Comparison of ENCODE assay signal across 18 cellular contexts in genomic region chr4:126247409-126247808, GRCh38.
DNase-seq lines count a peak whose midpoint lies in the region; ATAC-seq, FAIRE-seq and TF ChIP-seq lines count a peak whose summit lies in the region.
"Had no signal": no experiment of that assay in that cellular context is flagged by ENCODE, and none has a peak within 500 bp of the region (broad histone marks: within the 10 kb centered on the region; RNA-seq: fewer than 3 reads in every experiment).

No MANE protein-coding gene starts in this region.

- peak; percentile 63 for ATAC-seq in GM12878
- ATAC-seq: HCT116, HepG2 had no signal

- WGBS in GM12878 (ENCODE audit: insufficient coverage, insufficient replicate concordance, low lambda C conversion rate, missing lambda C conversion rate): 70% methylated on average over 3 of the region's 3 CpGs

- H3K36me3 ChIP-seq in OCI-LY3 (replicated peaks; ENCODE audit: low read depth, low read length): no peaks in the 10 kb centered on the region
- H3K36me3 ChIP-seq in GM12878 (ENCODE audit: control insufficient read depth in 2 of 2, insufficient read depth in 2 of 2, low read length in 1 of 2): no peaks in the 10 kb centered on the region

- no peaks in the 10 kb centered on the region for H3K79me2 ChIP-seq in OCI-LY3 (ENCODE audit: low read length)
- H3K79me2 ChIP-seq in GM12878 (ENCODE audit: control insufficient read depth, insufficient read depth, low read length): no peaks in the 10 kb centered on the region

- H2AFZ ChIP-seq in OCI-LY3 (ENCODE audit: low read depth, low read length) (no peak overlapping the region), GM12878 (ENCODE audit: control insufficient read depth, low read depth, low read length) (no peak overlapping the region)

- no peak for TF ChIP-seq RAD21 in GM12878 (IDR thresholded peaks at IDR 0.05; ENCODE audit: insufficient read depth, low read depth, low read length)

- H3K27me3 ChIP-seq in OCI-LY3 (ENCODE audit: low read depth, low read length) (no peaks in the 10 kb centered on the region), GM12878 (replicated peaks in 1 of 2; ENCODE audit: control insufficient read depth in 2 of 2, insufficient read depth in 2 of 2, low read length in 1 of 2) (no peaks in the 10 kb centered on the region)

- CTCF ChIA-PET in MCF 10A (lab: Yijun Ruan, JAX): interaction anchor here (0.6 to 0.7 kb wide), 4 partner anchors 118 to 1453 kb away, joined by 3 to 4 read pairs (median 3); no protein-coding TSS in a partner anchor
- CTCF ChIA-PET in GM12878 (lab: Yijun Ruan, JAX): no interaction called here
- CTCF ChIA-PET in HEK293T (lab: Yijun Ruan, JAX): no interaction called here

- H3K4me2 ChIP-seq in OCI-LY3 (ENCODE audit: low read length): peak overlapping the region; percentile 23
- H3K4me2 ChIP-seq in GM12878 (ENCODE audit: control insufficient read depth, insufficient read depth): no peak overlapping the region

- H4K20me1 ChIP-seq in OCI-LY3 (ENCODE audit: insufficient read depth, low read length) (no peaks in the 10 kb centered on the region), GM12878 (ENCODE audit: control insufficient read depth, insufficient read depth) (no peaks in the 10 kb centered on the region)

- BruUV-seq in MCF 10A (replicated peaks; lab: Mats Ljungman, UMichigan): no TSS peak
- no TSS peak for BruUV-seq in GM12878 (replicated peaks; lab: Mats Ljungman, UMichigan)

- TF ChIP-seq POLR2A in GM12878 (IDR thresholded peaks at IDR 0.05; ENCODE audit: low read depth, low read length): no peak

- no peak overlapping the region for H3K9ac ChIP-seq in OCI-LY3 (ENCODE audit: low read length)
- H3K9ac ChIP-seq in GM12878 (ENCODE audit: control insufficient read depth, insufficient read depth, low read length): no peak overlapping the region

- H3K4me3 ChIP-seq in OCI-LY3 (ENCODE audit: low read length) (peak overlapping the region; percentile 27; the same call in 1 of the 2 replicates), GM12878 (no peak overlapping the region)

- no peak for TF ChIP-seq CTCF in MCF 10A (IDR thresholded peaks at IDR 0.05; ENCODE audit: unreplicated experiment)
- no peak for TF ChIP-seq CTCF in OCI-LY3 (IDR thresholded peaks at IDR 0.05; ENCODE audit: low read depth, low read length)
- TF ChIP-seq CTCF in GM12878 (IDR thresholded peaks at IDR 0.05 in 2 of 3, conservative IDR thresholded peaks at IDR 0.05 in 1 of 3; ENCODE audit: control insufficient read depth in 2 of 3, extremely low read depth in 1 of 3, insufficient read depth in 1 of 3, low read depth in 3 of 3, low read length in 3 of 3): no peak

- POLR2A ChIA-PET in MCF 10A (lab: Yijun Ruan, JAX): no interaction called here
- POLR2A ChIA-PET in GM12878 (lab: Charles Lee): no interaction called here
- POLR2A ChIA-PET in HEK293T (lab: Yijun Ruan, JAX): no interaction called here

- DNase-seq in T47D (ENCODE audit: low read depth in 1 of 2, low spot score in 1 of 2): peak; percentile 4
- no peak for DNase-seq in MCF 10A (ENCODE audit: unreplicated experiment)
- no peak for DNase-seq in GM12878 (ENCODE audit: low read depth, low spot score)
- DNase-seq in HEK293T (ENCODE audit: extremely low spot score): no peak
- no peak for DNase-seq in HTR-8/SVneo (ENCODE audit: insufficient read length, low spot score)
- no peak for DNase-seq in DMS 273 (lab: John Stamatoyannopoulos, UW; ENCODE audit: unreplicated experiment)
- no peak for DNase-seq in NCI-H1092 treated with DMSO at 0.1 percent for 48 hours (lab: John Stamatoyannopoulos, UW)
- DNase-seq: C1 segment of cervical spinal cord; CD4-positive, alpha-beta T cell; DMS153; DMS79 treated with DMSO at 0.1 percent for 48 hours; EL had no signal

- H3K9me3 ChIP-seq in OCI-LY3 (ENCODE audit: insufficient read depth, low read length) (no peaks in the 10 kb centered on the region), GM12878 (replicated peaks; ENCODE audit: control insufficient read depth, insufficient read depth, low read length) (no peaks in the 10 kb centered on the region)

- in situ Hi-C loops in T47D (cut with HindIII; ENCODE audit: low pct_unique_long_range_greater_than_20kb, low sequenced_read_pairs) (no loop called here), GM12878 (cut with MboI) (no loop called here)

- no peak overlapping the region for H3K4me3 Mint-ChIP-seq in MCF 10A (ENCODE audit: unreplicated experiment)
- H3K4me3 Mint-ChIP-seq: B cell; CD4-positive, alpha-beta T cell had no signal

- no peak overlapping the region for H3K27ac ChIP-seq in OCI-LY3 (ENCODE audit: low read length)
- no peak overlapping the region for H3K27ac ChIP-seq in GM12878 (ENCODE audit: control insufficient read depth, insufficient read depth)

- RAD21 ChIA-PET in GM12878 (lab: Charles Lee; ENCODE audit: unreplicated experiment): no interaction called here

- SMC1A ChIA-PET in GM12878 (lab: Charles Lee; ENCODE audit: uncharacterized antibody, unreplicated experiment): interaction anchor here (0.6 to 0.8 kb wide), 2 partner anchors 9 to 564 kb away, joined by 3 to 4 read pairs; no protein-coding TSS in a partner anchor

- H3K9me3 Mint-ChIP-seq in MCF 10A (ENCODE audit: unreplicated experiment): peaks cover 6% of the 10 kb centered on the region

- no peak overlapping the region for H3K27ac Mint-ChIP-seq in MCF 10A (ENCODE audit: low read depth, unreplicated experiment)
- H3K27ac Mint-ChIP-seq: B cell; CD4-positive, alpha-beta T cell had no signal

- H3K36me3 Mint-ChIP-seq in MCF 10A (ENCODE audit: insufficient read depth, unreplicated experiment): no peaks in the 10 kb centered on the region

- no peaks in the 10 kb centered on the region for H3K4me1 Mint-ChIP-seq in MCF 10A (ENCODE audit: insufficient read depth, unreplicated experiment)
- H3K4me1 Mint-ChIP-seq: B cell had no signal

- TF ChIP-seq EP300 in GM12878 (IDR thresholded peaks at IDR 0.05; ENCODE audit: borderline replicate concordance in 1 of 2, control insufficient read depth in 1 of 2, low read depth in 2 of 2, low read length in 2 of 2): no peak

- no peaks in the 10 kb centered on the region for H3K27me3 Mint-ChIP-seq in MCF 10A (ENCODE audit: insufficient read depth, unreplicated experiment)
- H3K27me3 Mint-ChIP-seq: B cell; CD4-positive, alpha-beta T cell had no signal

- H3K4me1 ChIP-seq in OCI-LY3 (ENCODE audit: low read length) (no peaks in the 10 kb centered on the region), GM12878 (ENCODE audit: control insufficient read depth, insufficient read depth, low read length) (no peaks in the 10 kb centered on the region)

- FAIRE-seq in GM12878 (lab: Jason Lieb, UNC) (no peak), HTR-8/SVneo (lab: Jason Lieb, UNC) (no peak)
- FAIRE-seq: GM12892, H54, HepG2 had no signal

- intact Hi-C loops in MCF 10A (cut with micrococcal nuclease) (no loop called here), GM12878 (cut with micrococcal nuclease; ENCODE audit: unreplicated experiment) (no loop called here)

TF ChIP-seq in GM12878, 131 proteins besides CTCF, POLR2A, EP300 and RAD21 (continues in another document):
- TF ChIP-seq, protein P1, sequence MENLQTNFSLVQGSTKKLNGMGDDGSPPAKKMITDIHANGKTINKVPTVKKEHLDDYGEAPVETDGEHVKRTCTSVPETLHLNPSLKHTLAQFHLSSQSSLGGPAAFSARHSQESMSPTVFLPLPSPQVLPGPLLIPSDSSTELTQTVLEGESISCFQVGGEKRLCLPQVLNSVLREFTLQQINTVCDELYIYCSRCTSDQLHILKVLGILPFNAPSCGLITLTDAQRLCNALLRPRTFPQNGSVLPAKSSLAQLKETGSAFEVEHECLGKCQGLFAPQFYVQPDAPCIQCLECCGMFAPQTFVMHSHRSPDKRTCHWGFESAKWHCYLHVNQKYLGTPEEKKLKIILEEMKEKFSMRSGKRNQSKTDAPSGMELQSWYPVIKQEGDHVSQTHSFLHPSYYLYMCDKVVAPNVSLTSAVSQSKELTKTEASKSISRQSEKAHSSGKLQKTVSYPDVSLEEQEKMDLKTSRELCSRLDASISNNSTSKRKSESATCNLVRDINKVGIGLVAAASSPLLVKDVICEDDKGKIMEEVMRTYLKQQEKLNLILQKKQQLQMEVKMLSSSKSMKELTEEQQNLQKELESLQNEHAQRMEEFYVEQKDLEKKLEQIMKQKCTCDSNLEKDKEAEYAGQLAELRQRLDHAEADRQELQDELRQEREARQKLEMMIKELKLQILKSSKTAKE (IDR thresholded peaks at IDR 0.05; ENCODE audit: low read depth, poor library complexity, severe bottlenecking): no peak
- TF ChIP-seq WRNIP1 (IDR thresholded peaks at IDR 0.05; ENCODE audit: borderline replicate concordance, low read depth, low read length) (no peak), BCL11A (IDR thresholded peaks at IDR 0.05; ENCODE audit: low read depth, low read length) (no peak), KAT2A (conservative IDR thresholded peaks at IDR 0.05; ENCODE audit: control insufficient read depth, low read depth, low read length) (no peak)

TF ChIP-seq in HEK293T, 16 proteins besides CTCF, POLR2A, EP300 and RAD21:
- no peak for TF ChIP-seq L3MBTL2 (conservative IDR thresholded peaks at IDR 0.05)
- TF ChIP-seq TARDBP (IDR thresholded peaks at IDR 0.05): no peak
- no peak for TF ChIP-seq ZNF384 (IDR thresholded peaks at IDR 0.05)
- TF ChIP-seq LEF1 (IDR thresholded peaks at IDR 0.05; ENCODE audit: borderline replicate concordance): no peak
- no peak for TF ChIP-seq FOXK2 (IDR thresholded peaks at IDR 0.05)
- no peak for TF ChIP-seq SUZ12 (IDR thresholded peaks at IDR 0.05)
- TF ChIP-seq NFRKB (IDR thresholded peaks at IDR 0.05): no peak
- TF ChIP-seq FOXM1 (IDR thresholded peaks at IDR 0.05; ENCODE audit: borderline replicate concordance): no peak
- no peak for TF ChIP-seq ARNT (IDR thresholded peaks at IDR 0.05)
- TF ChIP-seq ELF4 (IDR thresholded peaks at IDR 0.05): no peak
- no peak for TF ChIP-seq SP1 (IDR thresholded peaks at IDR 0.05)
- TF ChIP-seq, protein P2, sequence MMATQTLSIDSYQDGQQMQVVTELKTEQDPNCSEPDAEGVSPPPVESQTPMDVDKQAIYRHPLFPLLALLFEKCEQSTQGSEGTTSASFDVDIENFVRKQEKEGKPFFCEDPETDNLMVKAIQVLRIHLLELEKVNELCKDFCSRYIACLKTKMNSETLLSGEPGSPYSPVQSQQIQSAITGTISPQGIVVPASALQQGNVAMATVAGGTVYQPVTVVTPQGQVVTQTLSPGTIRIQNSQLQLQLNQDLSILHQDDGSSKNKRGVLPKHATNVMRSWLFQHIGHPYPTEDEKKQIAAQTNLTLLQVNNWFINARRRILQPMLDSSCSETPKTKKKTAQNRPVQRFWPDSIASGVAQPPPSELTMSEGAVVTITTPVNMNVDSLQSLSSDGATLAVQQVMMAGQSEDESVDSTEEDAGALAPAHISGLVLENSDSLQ (IDR thresholded peaks at IDR 0.05): no peak
- no peak for TF ChIP-seq FOXA1 (IDR thresholded peaks at IDR 0.05)

Comparison
In these comparisons a context has a peak if more than half of its experiments do, and no peak if none do; other contexts are left out.
1. DNase-seq: peak in T47D (2 of 2); none in MCF 10A (single experiment), GM12878 (single experiment), HEK293T (single experiment), HTR-8/SVneo (single experiment), DMS 273 (single experiment) and NCI-H1092 treated with DMSO at 0.1 percent for 48 hours (single experiment).